Comparison of ENCODE assay signal across 35 cellular contexts in genomic region chr17:74922172-74922571, GRCh38. TPM values are rescaled to one million over a fixed set of nuclear protein-coding genes. Genes with fewer than 3 reads are reported as not detected.
DNase-seq lines count a peak whose midpoint lies in the region; ATAC-seq and TF ChIP-seq lines count a peak whose summit lies in the region.
"Had no signal": no experiment of that assay in that cellular context is flagged by ENCODE, and none has a peak within 500 bp of the region (broad histone marks: within the 10 kb centered on the region; RNA-seq: fewer than 3 reads in every experiment).

No MANE protein-coding gene starts in this region.

- H3K27me3 Mint-ChIP-seq in CD8-positive, alpha-beta memory T cell: peaks cover 34 to 64% of the 10 kb centered on the region in 2 donors
- peaks cover 73% of the 10 kb centered on the region for H3K27me3 Mint-ChIP-seq in central memory CD8-positive, alpha-beta T cell
- H3K27me3 Mint-ChIP-seq in activated T-cell treated with anti-CD3 and anti-CD28 coated beads, Interleukin-2, amount 50 U/mL, for 72 hours (ENCODE audit: low read depth): peaks cover 40% of the 10 kb centered on the region

- H3K4me3 Mint-ChIP-seq in CD8-positive, alpha-beta memory T cell: peak overlapping the region in 4 of 7 donors; percentile 7 to 81 (median 58)
- H3K4me3 Mint-ChIP-seq in central memory CD8-positive, alpha-beta T cell: peak overlapping the region; percentile 49
- no peak overlapping the region for H3K4me3 Mint-ChIP-seq in activated T-cell treated with anti-CD3 and anti-CD28 coated beads, Interleukin-2, amount 50 U/mL, for 72 hours
- H3K4me3 Mint-ChIP-seq: activated naive CD4-positive, alpha-beta T cell treated with anti-CD3 and anti-CD28 coated beads, Interleukin-2, amount 10 ng/mL, durations not matched to agents 7 days and 5 days; activated T-helper 1 cell treated with anti-CD3 and anti-CD28 coated beads, Interleukin-12 subunit alpha, Interleukin-12 subunit beta, Interleukin-2, Interleukin-4 antibody, amounts not matched to agents 30 ng/mL and 10 ng/mL and 1 ng/mL, durations not matched to agents 14 hours and 24 hours and 36 hours had no signal

- DNase-seq in CD8-positive, alpha-beta memory T cell: no peak
- DNase-seq in NCI-H69 (lab: John Stamatoyannopoulos, UW) (peak; percentile 21), left kidney (ENCODE audit: low read depth, low spot score) (peak; percentile 85)
- no peak for DNase-seq in central memory CD8-positive, alpha-beta T cell (ENCODE audit: low spot score in 2 of 2)
- DNase-seq in activated T-cell treated with anti-CD3 and anti-CD28 coated beads, Interleukin-2, amount 50 U/mL, for 72 hours: no peak
- DNase-seq: activated CD4-positive, alpha-beta T cell treated with anti-CD3 and anti-CD28 coated beads, Interleukin-2, amount 50 U/mL, for 48 hours; activated naive CD4-positive, alpha-beta T cell treated with anti-CD3 and anti-CD28 coated beads, Interleukin-2, amount 10 ng/mL, durations not matched to agents 7 days and 5 days; aorta; dermis blood vessel endothelial cell; EL; midbrain; natural killer cell; NCI-H1092 treated with DMSO at 0.1 percent for 48 hours; NCI-H187 treated with DMSO at 0.1 percent for 48 hours; NCI-H524 treated with DMSO at 0.1 percent for 48 hours; NK-92 treated with Interleukin-12 subunit alpha and Interleukin-12 subunit beta, amount 100 ng/mL, for 24 hours; PC-9; SHP77; stimulated activated CD4-positive, alpha-beta T cell treated with anti-CD3 and anti-CD28 coated beads, Interleukin-2, amount 100 ng/mL, for 48 hours; T1000 had no signal

- H3K36me3 Mint-ChIP-seq in CD8-positive, alpha-beta memory T cell: no peaks in the 10 kb centered on the region
- peaks cover 4% of the 10 kb centered on the region for H3K36me3 Mint-ChIP-seq in central memory CD8-positive, alpha-beta T cell (ENCODE audit: insufficient read depth)
- H3K36me3 Mint-ChIP-seq in activated T-cell treated with anti-CD3 and anti-CD28 coated beads, Interleukin-2, amount 50 U/mL, for 72 hours (ENCODE audit: insufficient read depth in 2 of 2): no peaks in the 10 kb centered on the region
- H3K36me3 Mint-ChIP-seq: activated naive CD4-positive, alpha-beta T cell treated with anti-CD3 and anti-CD28 coated beads, Interleukin-2, amount 10 ng/mL, durations not matched to agents 7 days and 5 days; natural killer cell had no signal

- H3K36me3 ChIP-seq in CD8-positive, alpha-beta memory T cell (ENCODE audit: insufficient read depth, low read length): no peaks in the 10 kb centered on the region
- H3K36me3 ChIP-seq: right atrium auricular region, upper lobe of left lung had no signal

- H3K27me3 ChIP-seq in CD8-positive, alpha-beta memory T cell (ENCODE audit: insufficient read depth, low read length, poor library complexity, severe bottlenecking): peaks cover 33% of the 10 kb centered on the region

- H3K4me1 ChIP-seq in CD8-positive, alpha-beta memory T cell (ENCODE audit: insufficient read depth, low read length): peaks cover 9% of the 10 kb centered on the region
- H3K4me1 ChIP-seq: parathyroid adenoma had no signal

- no peaks in the 10 kb centered on the region for H3K9me3 Mint-ChIP-seq in CD8-positive, alpha-beta memory T cell
- H3K9me3 Mint-ChIP-seq in central memory CD8-positive, alpha-beta T cell: no peaks in the 10 kb centered on the region
- no peaks in the 10 kb centered on the region for H3K9me3 Mint-ChIP-seq in activated T-cell treated with anti-CD3 and anti-CD28 coated beads, Interleukin-2, amount 50 U/mL, for 72 hours
- H3K9me3 Mint-ChIP-seq: activated naive CD4-positive, alpha-beta T cell treated with anti-CD3 and anti-CD28 coated beads, Interleukin-2, amount 10 ng/mL, durations not matched to agents 7 days and 5 days; activated T-helper 1 cell treated with anti-CD3 and anti-CD28 coated beads, Interleukin-12 subunit alpha, Interleukin-12 subunit beta, Interleukin-2, Interleukin-4 antibody, amounts not matched to agents 30 ng/mL and 10 ng/mL and 1 ng/mL, durations not matched to agents 14 hours and 24 hours and 36 hours; natural killer cell had no signal

- CTCF ChIA-PET in CD8-positive, alpha-beta memory T cell (lab: Charles Lee): no interaction called here

- no peak overlapping the region for H3K4me3 ChIP-seq in CD8-positive, alpha-beta memory T cell (ENCODE audit: low read length)

- POLR2A ChIA-PET in CD8-positive, alpha-beta memory T cell (lab: Charles Lee): no interaction called here

- ATAC-seq in central memory CD8-positive, alpha-beta T cell (replicated peaks; ENCODE audit: extremely low read depth, poor library complexity, severe bottlenecking): no peak
- ATAC-seq in activated T-cell treated with anti-CD3 and anti-CD28 coated beads, Interleukin-2, amount 50 U/mL, for 72 hours (replicated peaks in 1 of 2): no peak
- no peak for ATAC-seq in HG03196 (IDR thresholded peaks at IDR 0.05; ENCODE audit: unreplicated experiment)
- ATAC-seq in SK-N-SH treated with all-trans-retinoic acid at 6 μM for 48 hours: no peak
- no peak for ATAC-seq in HG02840 (IDR thresholded peaks at IDR 0.05; ENCODE audit: low FRiP score, unreplicated experiment)

- no peak overlapping the region for H3K27ac ChIP-seq in CD8-positive, alpha-beta memory T cell (ENCODE audit: low read depth, low read length)
- H3K27ac ChIP-seq: parathyroid adenoma, PC-9, right atrium auricular region, upper lobe of left lung had no signal

- peaks cover 0 to 27% (median 5%) of the 10 kb centered on the region in 3 donors for H3K4me1 Mint-ChIP-seq in CD8-positive, alpha-beta memory T cell
- H3K4me1 Mint-ChIP-seq in central memory CD8-positive, alpha-beta T cell: peaks cover 13% of the 10 kb centered on the region
- peaks cover 5% of the 10 kb centered on the region for H3K4me1 Mint-ChIP-seq in activated T-cell treated with anti-CD3 and anti-CD28 coated beads, Interleukin-2, amount 50 U/mL, for 72 hours (ENCODE audit: low read depth)

- no peaks in the 10 kb centered on the region for H3K9me3 ChIP-seq in CD8-positive, alpha-beta memory T cell (ENCODE audit: low read length)
- H3K9me3 ChIP-seq: A549, right atrium auricular region, upper lobe of left lung had no signal

- no peak overlapping the region for H3K27ac Mint-ChIP-seq in CD8-positive, alpha-beta memory T cell
- H3K27ac Mint-ChIP-seq in central memory CD8-positive, alpha-beta T cell (ENCODE audit: low read depth): no peak overlapping the region
- no peak overlapping the region for H3K27ac Mint-ChIP-seq in activated T-cell treated with anti-CD3 and anti-CD28 coated beads, Interleukin-2, amount 50 U/mL, for 72 hours
- H3K27ac Mint-ChIP-seq: activated naive CD4-positive, alpha-beta T cell treated with anti-CD3 and anti-CD28 coated beads, Interleukin-2, amount 10 ng/mL, durations not matched to agents 7 days and 5 days; activated T-helper 1 cell treated with anti-CD3 and anti-CD28 coated beads, Interleukin-12 subunit alpha, Interleukin-12 subunit beta, Interleukin-2, Interleukin-4 antibody, amounts not matched to agents 30 ng/mL and 10 ng/mL and 1 ng/mL, durations not matched to agents 14 hours and 24 hours and 36 hours; natural killer cell had no signal

TF ChIP-seq in SK-N-SH treated with all-trans-retinoic acid at 6 μM for 48 hours, 23 proteins besides CTCF, POLR2A, EP300 and RAD21 (continues in another document):
- TF ChIP-seq ZC3H10 (CRISPR knock-in tag; IDR thresholded peaks at IDR 0.05) (no peak), CREB5 (CRISPR knock-in tag; IDR thresholded peaks at IDR 0.05; ENCODE audit: low read depth) (no peak), CSDC2 (CRISPR knock-in tag; IDR thresholded peaks at IDR 0.05) (no peak), CSRNP3 (CRISPR knock-in tag; IDR thresholded peaks at IDR 0.05) (no peak), ZNF70 (CRISPR knock-in tag; IDR thresholded peaks at IDR 0.05) (no peak)

RNA-seq across cellular contexts. Expression of gene USH1G, which starts 0.9 kb away (rescaled TPM):
- not detected for total RNA-seq in CD8-positive, alpha-beta memory T cell
- polyA plus RNA-seq in CD8-positive, alpha-beta memory T cell: not detected
- not detected for total RNA-seq in activated T-cell treated with anti-CD3 and anti-CD28 coated beads, Interleukin-2, amount 50 U/mL, for 72 hours
- total RNA-seq: activated T-helper 1 cell treated with anti-CD3 and anti-CD28 coated beads, Interleukin-12 subunit alpha, Interleukin-12 subunit beta, Interleukin-2, Interleukin-4 antibody, amounts not matched to agents 30 ng/mL and 10 ng/mL and 1 ng/mL, durations not matched to agents 14 hours and 24 hours and 36 hours; aorta; cardiac septum; dermis blood vessel endothelial cell; fibroblast of lung; natural killer cell; subcutaneous adipose tissue had no signal
- polyA plus RNA-seq: BJ, fibroblast of lung had no signal

RNA-seq across cellular contexts. Expression of gene OTOP2, which starts 1.9 kb away (rescaled TPM):
- total RNA-seq in CD8-positive, alpha-beta memory T cell: not detected
- not detected for polyA plus RNA-seq in CD8-positive, alpha-beta memory T cell
- not detected for total RNA-seq in activated T-cell treated with anti-CD3 and anti-CD28 coated beads, Interleukin-2, amount 50 U/mL, for 72 hours
- total RNA-seq: activated T-helper 1 cell treated with anti-CD3 and anti-CD28 coated beads, Interleukin-12 subunit alpha, Interleukin-12 subunit beta, Interleukin-2, Interleukin-4 antibody, amounts not matched to agents 30 ng/mL and 10 ng/mL and 1 ng/mL, durations not matched to agents 14 hours and 24 hours and 36 hours; aorta; cardiac septum; dermis blood vessel endothelial cell; fibroblast of lung; H4; kidney; lower leg skin; natural killer cell; PC-9; right atrium auricular region; upper lobe of left lung had no signal
- polyA plus RNA-seq: BJ, fibroblast of lung had no signal

RNA-seq across cellular contexts. Expression of gene OTOP3, which starts 13.5 kb away (rescaled TPM):
- not detected for total RNA-seq in CD8-positive, alpha-beta memory T cell
- not detected for polyA plus RNA-seq in CD8-positive, alpha-beta memory T cell
- not detected for total RNA-seq in activated T-cell treated with anti-CD3 and anti-CD28 coated beads, Interleukin-2, amount 50 U/mL, for 72 hours
- total RNA-seq: activated T-helper 1 cell treated with anti-CD3 and anti-CD28 coated beads, Interleukin-12 subunit alpha, Interleukin-12 subunit beta, Interleukin-2, Interleukin-4 antibody, amounts not matched to agents 30 ng/mL and 10 ng/mL and 1 ng/mL, durations not matched to agents 14 hours and 24 hours and 36 hours; aorta; cardiac septum; dermis blood vessel endothelial cell; fibroblast of lung; H4; kidney; natural killer cell; PC-9; right atrium auricular region; subcutaneous adipose tissue; upper lobe of left lung had no signal
- polyA plus RNA-seq: A549, BJ, fibroblast of lung had no signal

RNA-seq across cellular contexts. Expression of gene FADS6, which starts 28.7 kb away (rescaled TPM):
- not detected for total RNA-seq in CD8-positive, alpha-beta memory T cell
- polyA plus RNA-seq in CD8-positive, alpha-beta memory T cell: not detected
- total RNA-seq in activated T-cell treated with anti-CD3 and anti-CD28 coated beads, Interleukin-2, amount 50 U/mL, for 72 hours: not detected
- total RNA-seq: activated T-helper 1 cell treated with anti-CD3 and anti-CD28 coated beads, Interleukin-12 subunit alpha, Interleukin-12 subunit beta, Interleukin-2, Interleukin-4 antibody, amounts not matched to agents 30 ng/mL and 10 ng/mL and 1 ng/mL, durations not matched to agents 14 hours and 24 hours and 36 hours; aorta; cardiac septum; dermis blood vessel endothelial cell; fibroblast of lung; H4; kidney; natural killer cell; PC-9; right atrium auricular region; upper lobe of left lung had no signal
- polyA plus RNA-seq: BJ, fibroblast of lung had no signal

RNA-seq across cellular contexts. Expression of gene FDXR, which starts 49.4 kb away (rescaled TPM):
- 10 to 100 TPM; 32.9 to 33.3 TPM for total RNA-seq in CD8-positive, alpha-beta memory T cell
- 6.4 TPM for polyA plus RNA-seq in CD8-positive, alpha-beta memory T cell
- 10 to 100 TPM; 44.3 to 79.7 TPM for total RNA-seq in activated T-cell treated with anti-CD3 and anti-CD28 coated beads, Interleukin-2, amount 50 U/mL, for 72 hours

Comparison
In these comparisons a context has a peak if more than half of its experiments do, and no peak if none do; other contexts are left out.
1. DNase-seq: peak in NCI-H69 (single experiment) and left kidney (single experiment); none in CD8-positive, alpha-beta memory T cell (0 of 5), central memory CD8-positive, alpha-beta T cell (0 of 2) and activated T-cell treated with anti-CD3 and anti-CD28 coated beads, Interleukin-2, amount 50 U/mL, for 72 hours (0 of 2).
2. H3K4me3 Mint-ChIP-seq: peak in CD8-positive, alpha-beta memory T cell (4 of 7) and central memory CD8-positive, alpha-beta T cell (single experiment); none in activated T-cell treated with anti-CD3 and anti-CD28 coated beads, Interleukin-2, amount 50 U/mL, for 72 hours (0 of 2).